Comparison of ENCODE assay signal across 1 cellular context in the genomic region with DNA sequence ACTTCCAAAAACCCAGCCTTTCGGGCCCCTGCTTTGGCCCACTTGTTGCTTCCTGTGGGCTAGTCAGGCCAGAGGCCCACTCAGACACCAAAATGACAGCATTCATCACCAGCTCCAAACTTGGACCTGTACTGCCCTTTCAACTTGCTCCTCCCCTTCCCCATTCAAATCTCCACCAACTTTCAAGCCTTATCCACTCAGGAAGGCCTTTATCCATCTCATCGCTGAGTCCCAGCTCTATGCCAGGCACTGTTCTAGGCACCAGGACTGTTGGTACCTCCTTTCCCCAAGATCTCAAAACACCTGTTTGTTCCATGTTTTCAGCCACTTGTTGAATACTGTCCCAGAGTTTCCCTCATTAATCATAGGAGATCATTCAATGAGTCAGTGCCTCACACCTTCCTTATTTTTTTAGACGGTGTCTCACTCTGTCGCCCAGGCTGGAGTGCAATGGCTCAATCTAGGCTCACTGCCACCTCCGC.
TF ChIP-seq lines count a peak whose summit lies in the region.

No MANE protein-coding gene starts in this region.

TF ChIP-seq in H1, 55 proteins besides CTCF, POLR2A, EP300 and RAD21 (continued from another document):
- no peak for TF ChIP-seq KDM1A (IDR thresholded peaks at IDR 0.05; ENCODE audit: borderline replicate concordance, low read length)
- TF ChIP-seq TAF7 (optimal IDR thresholded peaks at IDR 0.05; ENCODE audit: borderline replicate concordance, low read depth, low read length) = no peak
- no peak for TF ChIP-seq RXRA (IDR thresholded peaks at IDR 0.05; ENCODE audit: insufficient read depth, low read depth, low read length)
